Comparison of ENCODE assay signal across 8 cellular contexts in genomic region chr1:94236630-94237290, GRCh38. TPM values are rescaled to one million over a fixed set of nuclear protein-coding genes. Genes with fewer than 3 reads are reported as not detected.
DNase-seq lines count a peak whose midpoint lies in the region; ATAC-seq and TF ChIP-seq lines count a peak whose summit lies in the region.

No MANE protein-coding gene starts in this region.

- 1% methylated on average over 32 of the region's 39 CpGs for WGBS in esophagus muscularis mucosa

- peak overlapping the region; percentile 87 to 92 (median 91) for H3K27ac ChIP-seq in esophagus muscularis mucosa (replicated peaks in 1 of 4)

- peaks cover 14% of the 10 kb centered on the region for H3K4me1 Mint-ChIP-seq in activated naive CD4-positive, alpha-beta T cell treated with anti-CD3 and anti-CD28 coated beads, Interleukin-2, amount 10 ng/mL, durations not matched to agents 7 days and 5 days
- H3K4me1 Mint-ChIP-seq in naive thymus-derived CD8-positive, alpha-beta T cell = peaks cover 13 to 17% (median 16%) of the 10 kb centered on the region in 4 donors

- no peaks in the 10 kb centered on the region for H3K36me3 Mint-ChIP-seq in activated naive CD4-positive, alpha-beta T cell treated with anti-CD3 and anti-CD28 coated beads, Interleukin-2, amount 10 ng/mL, durations not matched to agents 7 days and 5 days
- H3K36me3 Mint-ChIP-seq in naive thymus-derived CD8-positive, alpha-beta T cell = peaks cover 0 to 7% (median 1%) of the 10 kb centered on the region in 3 donors

- intact Hi-C loops in esophagus muscularis mucosa (cut with DNase I) = loop anchor here (2.0 to 5.0 kb wide), 3 partner anchors 98 to 189 kb away; no protein-coding TSS in a partner anchor

- POLR2A ChIA-PET in naive thymus-derived CD8-positive, alpha-beta T cell (lab: Charles Lee) = no interaction called here

- peak; percentile 22 for DNase-seq in activated naive CD4-positive, alpha-beta T cell treated with anti-CD3 and anti-CD28 coated beads, Interleukin-2, amount 10 ng/mL, durations not matched to agents 7 days and 5 days
- DNase-seq in activated naive CD4-positive, alpha-beta T cell treated with anti-CD3 and anti-CD28 coated beads, Interleukin-2, amount 50 U/mL, for 16 hours = no peak
- DNase-seq in SW480 (ENCODE audit: low spot score) = peak; percentile 40
- no peak for DNase-seq in esophagus muscularis mucosa (ENCODE audit: extremely low spot score)
- peak in 1 of 10 donors; percentile 5 for DNase-seq in naive thymus-derived CD8-positive, alpha-beta T cell
- no peak for DNase-seq in NCI-H226

- no peaks in the 10 kb centered on the region for H3K36me3 ChIP-seq in esophagus muscularis mucosa

- CTCF ChIA-PET in activated naive CD4-positive, alpha-beta T cell treated with anti-CD3 and anti-CD28 coated beads, Interleukin-2, amount 10 ng/mL, durations not matched to agents 7 days and 5 days (lab: Charles Lee) = interaction anchor here (1.7 kb wide), 1 partner anchor 173 kb away, joined by 6 read pairs; no protein-coding TSS in a partner anchor

- no peak overlapping the region for H3K27ac Mint-ChIP-seq in activated naive CD4-positive, alpha-beta T cell treated with anti-CD3 and anti-CD28 coated beads, Interleukin-2, amount 10 ng/mL, durations not matched to agents 7 days and 5 days
- H3K27ac Mint-ChIP-seq in naive thymus-derived CD8-positive, alpha-beta T cell = no peak overlapping the region

- H3K4me3 ChIP-seq in esophagus muscularis mucosa = peak overlapping the region; percentile 80 to 96 (median 90)

- H3K4me1 ChIP-seq in esophagus muscularis mucosa = peaks cover 11 to 35% (median 29%) of the 10 kb centered on the region in 4 donors

- H3K9me3 ChIP-seq in esophagus muscularis mucosa = no peaks in the 10 kb centered on the region

- no peak for TF ChIP-seq POLR2A in esophagus muscularis mucosa (IDR thresholded peaks at IDR 0.05; ENCODE audit: low read depth)

- TF ChIP-seq CTCF in esophagus muscularis mucosa (IDR thresholded peaks at IDR 0.05) = peak in 1 of 3 experiments; percentile 7

- no peak for TF ChIP-seq EP300 in esophagus muscularis mucosa (IDR thresholded peaks at IDR 0.05)

- no peaks in the 10 kb centered on the region for H3K9me3 Mint-ChIP-seq in activated naive CD4-positive, alpha-beta T cell treated with anti-CD3 and anti-CD28 coated beads, Interleukin-2, amount 10 ng/mL, durations not matched to agents 7 days and 5 days
- peaks cover under 1 to 19% (median 3%) of the 10 kb centered on the region in 9 donors for H3K9me3 Mint-ChIP-seq in naive thymus-derived CD8-positive, alpha-beta T cell

- ATAC-seq in HG03066 (IDR thresholded peaks at IDR 0.05; ENCODE audit: low read depth, unreplicated experiment) = peak; percentile 5
- peak; percentile 31 to 34 for ATAC-seq in naive thymus-derived CD8-positive, alpha-beta T cell
- no peak for ATAC-seq in GM19397 (IDR thresholded peaks at IDR 0.05; ENCODE audit: unreplicated experiment)

- peaks cover 76% of the 10 kb centered on the region for H3K27me3 Mint-ChIP-seq in activated naive CD4-positive, alpha-beta T cell treated with anti-CD3 and anti-CD28 coated beads, Interleukin-2, amount 10 ng/mL, durations not matched to agents 7 days and 5 days
- peaks cover 61 to 82% (median 61%) of the 10 kb centered on the region in 5 donors for H3K27me3 Mint-ChIP-seq in naive thymus-derived CD8-positive, alpha-beta T cell

- H3K4me3 Mint-ChIP-seq in activated naive CD4-positive, alpha-beta T cell treated with anti-CD3 and anti-CD28 coated beads, Interleukin-2, amount 10 ng/mL, durations not matched to agents 7 days and 5 days = peak overlapping the region; percentile 27
- H3K4me3 Mint-ChIP-seq in naive thymus-derived CD8-positive, alpha-beta T cell = peak overlapping the region; percentile 36 to 85 (median 74)

- H3K27me3 ChIP-seq in esophagus muscularis mucosa = peaks cover 0 to 22% (median 0%) of the 10 kb centered on the region in 4 donors

RNA-seq across cellular contexts. Expression of gene ARHGAP29, which starts 0.6 kb away (rescaled TPM):
- total RNA-seq in esophagus muscularis mucosa = 10 to 100 TPM; 18.4 to 40.2 (median 23.7) TPM
- total RNA-seq in naive thymus-derived CD8-positive, alpha-beta T cell = not detected
- not detected for polyA plus RNA-seq in naive thymus-derived CD8-positive, alpha-beta T cell

Comparison
In these comparisons a context has a peak if more than half of its experiments do, and no peak if none do; other contexts are left out.
1. DNase-seq: peak in activated naive CD4-positive, alpha-beta T cell treated with anti-CD3 and anti-CD28 coated beads, Interleukin-2, amount 10 ng/mL, durations not matched to agents 7 days and 5 days (single experiment) and SW480 (single experiment); none in activated naive CD4-positive, alpha-beta T cell treated with anti-CD3 and anti-CD28 coated beads, Interleukin-2, amount 50 U/mL, for 16 hours (single experiment), esophagus muscularis mucosa (single experiment) and NCI-H226 (single experiment).
2. RNA of gene ARHGAP29, which starts 0.6 kb away (total RNA-seq): 18.4 to 40.2 TPM in esophagus muscularis mucosa; not detected in naive thymus-derived CD8-positive, alpha-beta T cell; every median in the first group is over 10 times any median in the second.